8 cellular contexts compared by ENCODE assay signal in genomic region chr9:37965672-37966345, GRCh38.
DNase-seq lines count a peak whose midpoint lies in the region; ATAC-seq, FAIRE-seq and TF ChIP-seq lines count a peak whose summit lies in the region.
"Not testable (repeated sequence)": the region's sequence is repeated elsewhere in the genome, so short reads cannot be mapped to it uniquely, and the experiment has no call there.

No MANE protein-coding gene starts in this region.

- SMC1A ChIA-PET in GM12878 (lab: Charles Lee; ENCODE audit: uncharacterized antibody, unreplicated experiment): interaction anchor here (0.6 to 2.9 kb wide), 9 partner anchors 12 to 101 kb away, joined by 3 to 9 read pairs (median 5); no protein-coding TSS in a partner anchor

- POLR2A ChIA-PET in HCT116 (lab: Charles Lee): not testable (repeated sequence)
- POLR2A ChIA-PET in GM12878 (lab: Charles Lee): interaction anchor here (1.7 kb wide), 1 partner anchor 28 kb away, joined by 4 read pairs; no protein-coding TSS in a partner anchor

- H3K4me3 Mint-ChIP-seq in glutamatergic neuron (ENCODE audit: unreplicated experiment): not testable (repeated sequence)

- peaks cover 31% of the 10 kb centered on the region for H3K79me2 ChIP-seq in HCT116 (ENCODE audit: insufficient read depth, low read length)
- H3K79me2 ChIP-seq in GM12878 (ENCODE audit: control insufficient read depth, insufficient read depth, low read length): not testable (repeated sequence)

- not testable (repeated sequence) for H3K9me3 Mint-ChIP-seq in glutamatergic neuron (ENCODE audit: unreplicated experiment)

- H2AFZ ChIP-seq in HCT116 (ENCODE audit: low read depth, low read length, poor library complexity, severe bottlenecking); GM12878 (ENCODE audit: control insufficient read depth, low read depth, low read length): not testable (repeated sequence)

- H3K4me1 Mint-ChIP-seq in glutamatergic neuron (ENCODE audit: low read depth, unreplicated experiment): not testable (repeated sequence)

- not testable (repeated sequence) for H3K27me3 ChIP-seq in HCT116 (ENCODE audit: insufficient read depth, low read length); GM12878 (replicated peaks in 1 of 2; ENCODE audit: control insufficient read depth in 2 of 2, insufficient read depth in 2 of 2, low read length in 1 of 2); vagina

- H3K9ac ChIP-seq in HCT116 (ENCODE audit: low read length); GM12878 (ENCODE audit: control insufficient read depth, insufficient read depth, low read length): not testable (repeated sequence)

- H3K27ac Mint-ChIP-seq in glutamatergic neuron (ENCODE audit: unreplicated experiment): peak overlapping the region; percentile 0

- not testable (repeated sequence) for H3K36me3 Mint-ChIP-seq in glutamatergic neuron (ENCODE audit: unreplicated experiment)

- not testable (repeated sequence) for H3K4me2 ChIP-seq in HCT116 (ENCODE audit: low read length); GM12878 (ENCODE audit: control insufficient read depth, insufficient read depth)

- not testable (repeated sequence) for H3K36me3 ChIP-seq in HCT116 (ENCODE audit: control insufficient read depth in 1 of 2, insufficient read depth in 2 of 2, low read length in 2 of 2); GM12878 (ENCODE audit: control insufficient read depth in 2 of 2, insufficient read depth in 2 of 2, low read length in 1 of 2); vagina

- RAD21 ChIA-PET in HCT116 (lab: Charles Lee; ENCODE audit: low non-redundant PET in 1 of 2, low total read pairs in 2 of 2, uncharacterized antibody in 2 of 2, unreplicated experiment in 2 of 2): not testable (repeated sequence)
- RAD21 ChIA-PET in GM12878 (lab: Charles Lee; ENCODE audit: unreplicated experiment): interaction anchor here (1.0 kb wide), 1 partner anchor 52 kb away, joined by 3 read pairs; no protein-coding TSS in a partner anchor

- in situ Hi-C loops in GM12878 (cut with MboI): loop anchor here (5.0 kb wide), 1 partner anchor 49 kb away; no protein-coding TSS in a partner anchor

- not testable (repeated sequence) for BruUV-seq in HCT116 (replicated peaks; lab: Mats Ljungman, UMichigan); GM12878 (replicated peaks; lab: Mats Ljungman, UMichigan)

- CTCF ChIA-PET in HCT116 (lab: Charles Lee) (interaction anchor here (1.2 kb wide), 1 partner anchor 53 kb away, joined by 3 read pairs; no protein-coding TSS in a partner anchor), GM12878 (lab: Yijun Ruan, JAX) (interaction anchor here (0.8 to 2.3 kb wide), 8 partner anchors 11 to 398 kb away, joined by 3 to 7 read pairs (median 4); no protein-coding TSS in a partner anchor)

- not testable (repeated sequence) for TF ChIP-seq POLR2A in HCT116 (IDR thresholded peaks at IDR 0.05; ENCODE audit: borderline replicate concordance, extremely low read depth, insufficient read depth, insufficient read length); GM12878 (IDR thresholded peaks at IDR 0.05; ENCODE audit: low read depth, low read length); vagina (IDR thresholded peaks at IDR 0.05)

- H3K27ac ChIP-seq in HCT116 (ENCODE audit: low read depth, low read length): peak overlapping the region; percentile 39; the same call in 1 of the 2 replicates
- not testable (repeated sequence) for H3K27ac ChIP-seq in GM12878 (ENCODE audit: control insufficient read depth, insufficient read depth)
- H3K27ac ChIP-seq in vagina: peak overlapping the region; percentile 12

- peaks cover 58 to 72% of the 10 kb centered on the region in 2 experiments for H3K4me1 ChIP-seq in HCT116 (ENCODE audit: control insufficient read depth in 1 of 2, insufficient read depth in 2 of 2, low read length in 2 of 2)
- H3K4me1 ChIP-seq in GM12878 (ENCODE audit: control insufficient read depth, insufficient read depth, low read length): not testable (repeated sequence)
- H3K4me1 ChIP-seq in vagina: peaks cover 63% of the 10 kb centered on the region

- H4K20me1 ChIP-seq in HCT116 (ENCODE audit: insufficient read depth); GM12878 (ENCODE audit: control insufficient read depth, insufficient read depth): not testable (repeated sequence)

- not testable (repeated sequence) for TF ChIP-seq RAD21 in HCT116 (IDR thresholded peaks at IDR 0.05; ENCODE audit: low read depth); GM12878 (IDR thresholded peaks at IDR 0.05; ENCODE audit: insufficient read depth, low read depth, low read length)

- WGBS in GM12878 (ENCODE audit: insufficient coverage, insufficient replicate concordance, low lambda C conversion rate, missing lambda C conversion rate): 53% methylated on average over 7 of the region's 7 CpGs

- not testable (repeated sequence) for H3K4me3 ChIP-seq in HCT116 (replicated peaks in 1 of 2; ENCODE audit: low read depth in 1 of 2, low read length in 2 of 2); GM12878; vagina

- intact Hi-C loops in HCT116 (cut with micrococcal nuclease) (loop anchor here (5.0 kb wide), 1 partner anchor 49 kb away; no protein-coding TSS in a partner anchor), posterior vena cava (cut with DNase I) (loop anchor here in 1 of 2 donors (10.0 kb wide), 1 partner anchor 99 kb away; the partner anchor contains the start of gene SHB)
- intact Hi-C loops in GM12878 (cut with micrococcal nuclease; ENCODE audit: unreplicated experiment); vagina (cut with DNase I): not testable (repeated sequence)

- not testable (repeated sequence) for TF ChIP-seq CTCF in HCT116 (IDR thresholded peaks at IDR 0.05 in 2 of 3, conservative IDR thresholded peaks at IDR 0.05 in 1 of 3; ENCODE audit: borderline replicate concordance in 1 of 3, insufficient read depth in 1 of 3, low read depth in 2 of 3, low read length in 2 of 3); GM12878 (IDR thresholded peaks at IDR 0.05 in 2 of 3, conservative IDR thresholded peaks at IDR 0.05 in 1 of 3; ENCODE audit: control insufficient read depth in 2 of 3, extremely low read depth in 1 of 3, insufficient read depth in 1 of 3, low read depth in 3 of 3, low read length in 3 of 3); glutamatergic neuron (IDR thresholded peaks at IDR 0.05; ENCODE audit: partially characterized antibody, unreplicated experiment); vagina (IDR thresholded peaks at IDR 0.05)

- TF ChIP-seq EP300 in GM12878 (IDR thresholded peaks at IDR 0.05; ENCODE audit: borderline replicate concordance in 1 of 2, control insufficient read depth in 1 of 2, low read depth in 2 of 2, low read length in 2 of 2): not testable (repeated sequence)

- FAIRE-seq in GM12878 (lab: Jason Lieb, UNC): peak; percentile 73

- not testable (repeated sequence) for DNase-seq in HCT116 (ENCODE audit: low read depth, low spot score); GM12878 (ENCODE audit: low read depth, low spot score); glutamatergic neuron; vagina (ENCODE audit: extremely low spot score in 2 of 2)
- DNase-seq in RPMI7951 (ENCODE audit: low read depth) (peak; percentile 56), posterior vena cava (ENCODE audit: low spot score) (peak; percentile 54)

- H3K9me2 ChIP-seq in HCT116 (ENCODE audit: insufficient read depth): not testable (repeated sequence)

- H3K27me3 Mint-ChIP-seq in glutamatergic neuron (ENCODE audit: unreplicated experiment): not testable (repeated sequence)

- H3K9me3 ChIP-seq in HCT116 (ENCODE audit: control insufficient read depth in 1 of 2, insufficient read depth in 1 of 2, low read depth in 1 of 2, low read length in 2 of 2); GM12878 (replicated peaks; ENCODE audit: control insufficient read depth, insufficient read depth, low read length); vagina: not testable (repeated sequence)

- ATAC-seq in GM18870 (IDR thresholded peaks at IDR 0.05; ENCODE audit: unreplicated experiment) (peak; percentile 64), HG03354 (IDR thresholded peaks at IDR 0.05; ENCODE audit: poor library complexity, severe bottlenecking, unreplicated experiment) (peak; percentile 88), GM12878 (peak; percentile 87)
- not testable (repeated sequence) for ATAC-seq in HCT116

TF ChIP-seq in GM12878, 131 proteins besides CTCF, POLR2A, EP300 and RAD21:
- TF ChIP-seq MLLT1 (IDR thresholded peaks at IDR 0.05): 0 out of 2 replicates have a peak, but pooled peaks have one; percentile 21
- 0 out of 2 replicates have a peak, but pooled peaks have one; percentile 27 for TF ChIP-seq CBFB (IDR thresholded peaks at IDR 0.05; ENCODE audit: low read depth)
- peak; percentile 64 for TF ChIP-seq RUNX3 (IDR thresholded peaks at IDR 0.05; ENCODE audit: low read length)
